ENCODE assay signal across 21 cellular contexts in genomic region chr14:59032821-59033220, GRCh38.
"Had no signal": no experiment of that assay in that cellular context is flagged by ENCODE, and none has a peak within 500 bp of the region (broad histone marks: within the 10 kb centered on the region; RNA-seq: fewer than 3 reads in every experiment).

No MANE protein-coding gene starts in this region.

- DNase-seq: activated CD4-positive, alpha-beta memory T cell treated with anti-CD3 and anti-CD28 coated beads for 36 hours; activated CD4-positive, alpha-beta T cell treated with anti-CD3 and anti-CD28 coated beads, Interleukin-2, amount 10 ng/mL, durations not matched to agents 24 days and 14 days; activated CD4-positive, CD25-positive, alpha-beta regulatory T cell; activated CD8-positive, alpha-beta memory T cell treated with anti-CD3 and anti-CD28 coated beads, Interleukin-2, amount 50 U/mL, for 48 hours; activated gamma-delta T cell; activated naive CD4-positive, alpha-beta T cell treated with anti-CD3 and anti-CD28 coated beads, Interleukin-2, amount 10 ng/mL, durations not matched to agents 7 days and 5 days; activated naive CD8-positive, alpha-beta T cell treated with anti-CD3 and anti-CD28 coated beads, Interleukin-2, amount 10 ng/mL, durations not matched to agents 7 days and 5 days; activated T-cell treated with anti-CD3 and anti-CD28 coated beads, Interleukin-2, amount 50 U/mL, for 24 hours; central memory CD4-positive, alpha-beta T cell; endodermal cell; heart left ventricle; left ventricle myocardium inferior; naive thymus-derived CD4-positive, alpha-beta T cell; pancreas; stimulated activated CD4-positive, alpha-beta T cell treated with anti-CD3 and anti-CD28 coated beads, Interleukin-15, amount 100 ng/mL, for 24 hours; stimulated activated CD4-positive, alpha-beta T cell treated with anti-CD3 and anti-CD28 coated beads, Interleukin-2, amount 100 ng/mL, for 24 hours; stimulated activated naive B cell treated with anti-CD40 and anti-IgM and Interleukin-4, amounts not matched to agents 10 μg/mL and 1 μg/mL and 100 μg/mL, for 72 hours; stomach; T-helper 1 cell; tibial artery; upper lobe of right lung had no signal
